ENCODE assay signal across 16 cellular contexts in genomic region chr19:17128403-17128802, GRCh38. TPM values are rescaled to one million over a fixed set of nuclear protein-coding genes. Genes with fewer than 3 reads are reported as not detected.
DNase-seq lines count a peak whose midpoint lies in the region; ATAC-seq and TF ChIP-seq lines count a peak whose summit lies in the region.
"Had no signal": no experiment of that assay in that cellular context is flagged by ENCODE, and none has a peak within 500 bp of the region (broad histone marks: within the 10 kb centered on the region; RNA-seq: fewer than 3 reads in every experiment).

No MANE protein-coding gene starts in this region.

- no peak for ATAC-seq in activated T-helper 17 cell treated with anti-CD3 and anti-CD28 coated beads, Interleukin-2, amount 50 U/mL, for 72 hours (replicated peaks)
- ATAC-seq in left ventricle myocardium superior (no peak), HG02610 (IDR thresholded peaks at IDR 0.05; ENCODE audit: unreplicated experiment) (no peak)
- ATAC-seq: HepG2 had no signal

- H3K79me1 ChIP-seq in neuronal stem cell (ENCODE audit: low read depth, low read length) = peaks cover 7% of the 10 kb centered on the region

- peak overlapping the region; percentile 9 for H3K27ac Mint-ChIP-seq in activated naive CD4-positive, alpha-beta T cell treated with anti-CD3 and anti-CD28 coated beads, Interleukin-2, amount 10 ng/mL, durations not matched to agents 7 days and 5 days
- peak overlapping the region; percentile 17 for H3K27ac Mint-ChIP-seq in activated T-helper 17 cell treated with anti-CD3 and anti-CD28 coated beads, Interleukin-2, amount 50 U/mL, for 72 hours

- no peak overlapping the region for H3K9ac ChIP-seq in neuronal stem cell (ENCODE audit: low read depth, low read length, poor library complexity)
- H3K9ac ChIP-seq: KMS-11 had no signal

- no peaks in the 10 kb centered on the region for H3K9me3 ChIP-seq in neuronal stem cell (replicated peaks in 1 of 2; ENCODE audit: control insufficient read depth in 2 of 2, insufficient read depth in 1 of 2, low read depth in 1 of 2, low read length in 2 of 2)
- no peaks in the 10 kb centered on the region for H3K9me3 ChIP-seq in esophagus muscularis mucosa

- no CpG with 5 or more reads among the region's 12 CpGs for WGBS in neuronal stem cell (ENCODE audit: extremely low coverage in 2 of 2, insufficient read length in 2 of 2, insufficient replicate concordance in 1 of 2), 2 donors
- 98% methylated on average over 8 of the region's 12 CpGs for WGBS in esophagus muscularis mucosa

- no peak overlapping the region for H3K23ac ChIP-seq in neuronal stem cell (ENCODE audit: low read depth, low read length, poor library complexity)

- no peak for TF ChIP-seq CTCF in esophagus muscularis mucosa (IDR thresholded peaks at IDR 0.05)

- no peak overlapping the region for H2BK120ac ChIP-seq in neuronal stem cell (ENCODE audit: low read depth, low read length)

- H3K27ac ChIP-seq in neuronal stem cell (replicated peaks; ENCODE audit: low read length) (no peak overlapping the region), esophagus muscularis mucosa (replicated peaks in 1 of 4) (no peak overlapping the region)
- H3K27ac ChIP-seq: C4-2B, KMS-11 had no signal

- H4K8ac ChIP-seq in neuronal stem cell (ENCODE audit: low read depth, low read length) = no peak overlapping the region

- H3K36me3 Mint-ChIP-seq in activated naive CD4-positive, alpha-beta T cell treated with anti-CD3 and anti-CD28 coated beads, Interleukin-2, amount 10 ng/mL, durations not matched to agents 7 days and 5 days = peaks cover 27% of the 10 kb centered on the region
- peaks cover 34% of the 10 kb centered on the region for H3K36me3 Mint-ChIP-seq in activated T-helper 17 cell treated with anti-CD3 and anti-CD28 coated beads, Interleukin-2, amount 50 U/mL, for 72 hours (ENCODE audit: low read depth)

- H3K4me3 Mint-ChIP-seq in activated naive CD4-positive, alpha-beta T cell treated with anti-CD3 and anti-CD28 coated beads, Interleukin-2, amount 10 ng/mL, durations not matched to agents 7 days and 5 days = no peak overlapping the region
- no peak overlapping the region for H3K4me3 Mint-ChIP-seq in activated T-helper 17 cell treated with anti-CD3 and anti-CD28 coated beads, Interleukin-2, amount 50 U/mL, for 72 hours

- no peak overlapping the region for H2BK12ac ChIP-seq in neuronal stem cell (ENCODE audit: low read length)

- H3K4me1 Mint-ChIP-seq in activated naive CD4-positive, alpha-beta T cell treated with anti-CD3 and anti-CD28 coated beads, Interleukin-2, amount 10 ng/mL, durations not matched to agents 7 days and 5 days = peaks cover 52% of the 10 kb centered on the region
- H3K4me1 Mint-ChIP-seq in activated T-helper 17 cell treated with anti-CD3 and anti-CD28 coated beads, Interleukin-2, amount 50 U/mL, for 72 hours = peaks cover 17% of the 10 kb centered on the region

- H2AFZ ChIP-seq in neuronal stem cell (ENCODE audit: low read length) = no peak overlapping the region

- H3K36me3 ChIP-seq in neuronal stem cell (replicated peaks in 1 of 2; ENCODE audit: control insufficient read depth in 2 of 2, insufficient read depth in 2 of 2, low read length in 2 of 2) (peaks cover 0 to 27% of the 10 kb centered on the region in 2 donors), esophagus muscularis mucosa (peaks cover 0 to 30% (median 8%) of the 10 kb centered on the region in 4 donors)

- H2AK5ac ChIP-seq in neuronal stem cell (ENCODE audit: low read depth, low read length) = peak overlapping the region; percentile 75

- no peak overlapping the region for H3K4me2 ChIP-seq in neuronal stem cell (ENCODE audit: insufficient read depth, low read length, poor library complexity, severe bottlenecking)
- H3K4me2 ChIP-seq: KMS-11 had no signal

- intact Hi-C loops in esophagus muscularis mucosa (cut with DNase I) (no loop called here), left ventricle myocardium superior (cut with micrococcal nuclease) (no loop called here)

- H3K18ac ChIP-seq in neuronal stem cell (ENCODE audit: low read length) = no peak overlapping the region

- H3K4me3 ChIP-seq in neuronal stem cell (ENCODE audit: low read length in 2 of 2) (no peak overlapping the region), esophagus muscularis mucosa (no peak overlapping the region)

- no peak overlapping the region for H2BK15ac ChIP-seq in neuronal stem cell (ENCODE audit: low read length)

- peaks cover 3% of the 10 kb centered on the region for H3K27me3 Mint-ChIP-seq in activated naive CD4-positive, alpha-beta T cell treated with anti-CD3 and anti-CD28 coated beads, Interleukin-2, amount 10 ng/mL, durations not matched to agents 7 days and 5 days
- H3K27me3 Mint-ChIP-seq in activated T-helper 17 cell treated with anti-CD3 and anti-CD28 coated beads, Interleukin-2, amount 50 U/mL, for 72 hours = no peaks in the 10 kb centered on the region

- TF ChIP-seq EP300 in esophagus muscularis mucosa (IDR thresholded peaks at IDR 0.05) = no peak

- no peak overlapping the region for H2BK5ac ChIP-seq in neuronal stem cell (ENCODE audit: low read length)

- in situ Hi-C loops in KBM-7 (cut with MboI; ENCODE audit: low pct_unique_long_range_greater_than_20kb, low sequenced_read_pairs) = no loop called here

- no peak for TF ChIP-seq POLR2A in esophagus muscularis mucosa (IDR thresholded peaks at IDR 0.05; ENCODE audit: low read depth)

- H3K14ac ChIP-seq in neuronal stem cell (ENCODE audit: low read length) = peak overlapping the region; percentile 56

- H3K27me3 ChIP-seq in neuronal stem cell (ENCODE audit: control insufficient read depth in 3 of 3, insufficient read depth in 3 of 3, low read depth in 1 of 3, low read length in 3 of 3) (no peaks in the 10 kb centered on the region), esophagus muscularis mucosa (no peaks in the 10 kb centered on the region)

- CTCF ChIA-PET in activated naive CD4-positive, alpha-beta T cell treated with anti-CD3 and anti-CD28 coated beads, Interleukin-2, amount 10 ng/mL, durations not matched to agents 7 days and 5 days (lab: Charles Lee) = no interaction called here

- no peak overlapping the region for H3K4ac ChIP-seq in neuronal stem cell (ENCODE audit: low read length)

- H3K9me3 Mint-ChIP-seq in activated naive CD4-positive, alpha-beta T cell treated with anti-CD3 and anti-CD28 coated beads, Interleukin-2, amount 10 ng/mL, durations not matched to agents 7 days and 5 days = no peaks in the 10 kb centered on the region
- H3K9me3 Mint-ChIP-seq in activated T-helper 17 cell treated with anti-CD3 and anti-CD28 coated beads, Interleukin-2, amount 50 U/mL, for 72 hours = no peaks in the 10 kb centered on the region

- no peak for DNase-seq in activated naive CD4-positive, alpha-beta T cell treated with anti-CD3 and anti-CD28 coated beads, Interleukin-2, amount 10 ng/mL, durations not matched to agents 7 days and 5 days
- no peak for DNase-seq in activated naive CD4-positive, alpha-beta T cell treated with Interleukin-2 at 50 U/mL for 16 hours
- DNase-seq in neuronal stem cell (ENCODE audit: low spot score) (no peak), esophagus muscularis mucosa (ENCODE audit: extremely low spot score) (no peak), left ventricle myocardium superior (no peak), KBM-7 (no peak)
- DNase-seq: EL, NCI-H1436, NCI-H2029 treated with DMSO at 0.1 percent for 48 hours, NCI-H748 treated with DMSO at 0.1 percent for 48 hours, OCI-M1 had no signal

- no peak overlapping the region for H4K91ac ChIP-seq in neuronal stem cell (ENCODE audit: low read depth, low read length, poor library complexity)

- H3K4me1 ChIP-seq in neuronal stem cell (ENCODE audit: control insufficient read depth in 2 of 2, insufficient read depth in 1 of 2, low read depth in 1 of 2, low read length in 2 of 2) (peaks cover 0 to 7% of the 10 kb centered on the region in 2 donors), esophagus muscularis mucosa (peaks cover 15 to 28% (median 19%) of the 10 kb centered on the region in 4 donors)

RNA-seq across cellular contexts. Expression of gene MYO9B, which starts 52.8 kb away (rescaled TPM):
- total RNA-seq in activated T-helper 17 cell treated with anti-CD3 and anti-CD28 coated beads, Interleukin-2, amount 50 U/mL, for 72 hours = 100 to 1,000 TPM; 149 to 152 TPM
- polyA plus RNA-seq in neuronal stem cell (2013, experiment 1 of 2) = 22.7 TPM
- 23.8 TPM for polyA plus RNA-seq in neuronal stem cell (2013, experiment 2 of 2)
- total RNA-seq in esophagus muscularis mucosa (10 to 100 TPM; 52.6 to 73.3 (median 57.7) TPM), left ventricle myocardium superior (38.1 TPM)

RNA-seq across cellular contexts. Expression of gene HAUS8, which starts 53.2 kb away (rescaled TPM):
- total RNA-seq in activated T-helper 17 cell treated with anti-CD3 and anti-CD28 coated beads, Interleukin-2, amount 50 U/mL, for 72 hours = 10 to 100 TPM; 26.0 to 35.2 TPM
- polyA plus RNA-seq in neuronal stem cell (2013, experiment 1 of 2) = 26.5 TPM
- 27.2 TPM for polyA plus RNA-seq in neuronal stem cell (2013, experiment 2 of 2)
- total RNA-seq in esophagus muscularis mucosa (1 to 10 TPM; 3.3 to 6.6 (median 4.6) TPM), left ventricle myocardium superior (6.1 TPM)
